ENCODE assay signal across 11 cellular contexts in the genomic region with DNA sequence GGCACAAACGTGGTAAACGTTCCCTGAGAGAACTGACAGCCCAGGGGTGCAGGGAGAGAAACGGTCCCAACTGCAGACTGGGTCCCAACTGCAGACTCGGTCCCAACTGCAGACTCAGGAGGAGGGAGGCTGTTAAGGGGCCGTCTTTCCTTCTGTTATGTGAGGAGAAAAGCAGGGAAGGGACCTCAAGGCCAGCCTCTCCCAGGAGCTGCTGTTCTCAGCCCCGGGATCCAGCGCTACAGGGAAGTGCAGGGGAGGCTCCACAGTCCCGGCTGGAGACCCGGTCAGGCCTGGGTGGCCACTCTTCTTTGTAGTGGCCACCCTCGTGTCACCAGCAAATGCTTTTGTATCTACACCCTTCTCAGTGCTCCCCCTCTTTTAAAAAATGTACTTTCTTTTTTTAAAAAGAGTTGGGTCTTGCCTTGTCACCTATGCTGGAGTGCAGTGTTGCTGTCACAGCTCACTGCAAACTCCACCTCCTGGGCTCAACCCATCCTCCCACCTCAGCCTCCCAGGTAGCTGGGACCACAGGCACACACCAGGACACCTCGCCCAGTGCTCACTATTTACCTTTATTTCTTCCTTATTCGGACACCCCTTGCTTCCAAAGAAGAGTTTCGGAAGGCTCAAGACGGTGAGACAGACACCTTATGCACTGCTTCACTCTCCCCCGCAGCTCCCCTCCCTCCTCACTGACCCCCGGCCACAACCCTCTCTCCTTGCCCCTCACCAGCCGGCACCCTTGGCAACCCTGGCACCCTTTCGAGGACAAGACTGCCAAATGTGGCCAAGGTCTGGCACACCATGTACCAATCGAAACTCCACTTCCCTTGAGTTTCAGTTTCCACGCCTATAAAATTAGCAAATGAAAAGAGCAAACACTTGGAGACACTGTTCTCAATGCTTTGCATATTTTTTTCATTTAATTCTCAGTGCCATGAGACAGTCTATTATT. TPM values are rescaled to one million over a fixed set of nuclear protein-coding genes. Genes with fewer than 3 reads are reported as not detected.
DNase-seq lines count a peak whose midpoint lies in the region; ATAC-seq and TF ChIP-seq lines count a peak whose summit lies in the region.
"Had no signal": no experiment of that assay in that cellular context is flagged by ENCODE, and none has a peak within 500 bp of the region (broad histone marks: within the 10 kb centered on the region; RNA-seq: fewer than 3 reads in every experiment).

No MANE protein-coding gene starts in this region.

- H3K27me3 ChIP-seq in heart left ventricle (no peaks in the 10 kb centered on the region), neural progenitor cell (peaks cover 7% of the 10 kb centered on the region), upper lobe of right lung (no peaks in the 10 kb centered on the region)

- no peaks in the 10 kb centered on the region for H3K9me3 ChIP-seq in heart left ventricle
- H3K9me3 ChIP-seq in neural progenitor cell (ENCODE audit: low read depth), result no peaks in the 10 kb centered on the region
- no peaks in the 10 kb centered on the region for H3K9me3 ChIP-seq in upper lobe of right lung

- peak overlapping the region; percentile 76 for H3K27ac Mint-ChIP-seq in neural progenitor cell

- peaks cover 0 to 13% (median 0%) of the 10 kb centered on the region in 9 donors for H3K36me3 ChIP-seq in heart left ventricle
- no peaks in the 10 kb centered on the region for H3K36me3 ChIP-seq in neural progenitor cell
- H3K36me3 ChIP-seq in upper lobe of right lung, result peaks cover 10% of the 10 kb centered on the region

- H3K4me3 ChIP-seq in heart left ventricle (no peak overlapping the region), neural progenitor cell (no peak overlapping the region), upper lobe of right lung (peak overlapping the region; percentile 27)

- H3K27ac ChIP-seq in heart left ventricle (peak overlapping the region in 11 of 12 donors; percentile 60 to 86 (median 72)), epithelial cell of prostate (peak overlapping the region; percentile 99), neural progenitor cell (peak overlapping the region; percentile 40), upper lobe of right lung (peak overlapping the region; percentile 76)

- WGBS in heart left ventricle, 4 donors, result 66 to 68% (median 67%) methylated on average over 20 of the region's 20 CpGs

- H3K4me1 Mint-ChIP-seq in neural progenitor cell, result peaks cover 16% of the 10 kb centered on the region

- H3K36me3 Mint-ChIP-seq in neural progenitor cell, result peaks cover 25% of the 10 kb centered on the region

- DNase-seq in heart left ventricle, result no peak
- DNase-seq in Right ventricle myocardium superior, result no peak
- DNase-seq in epithelial cell of prostate (ENCODE audit: low read depth, low spot score), result no peak
- peak; percentile 14 for DNase-seq in neural progenitor cell (ENCODE audit: low spot score)
- DNase-seq in upper lobe of right lung, result peak; percentile 79
- DNase-seq in AG08395 (ENCODE audit: low spot score), result no peak
- DNase-seq in activated CD8-positive, alpha-beta memory T cell treated with anti-CD3 and anti-CD28 coated beads for 24 hours, result no peak
- no peak for DNase-seq in NCI-H748 (lab: John Stamatoyannopoulos, UW; ENCODE audit: unreplicated experiment)
- DNase-seq: NCI-H2171 treated with DMSO at 0.1 percent for 48 hours, SW 1271 had no signal

- no peaks in the 10 kb centered on the region for H3K79me2 ChIP-seq in neural progenitor cell (ENCODE audit: low read depth)

- TF ChIP-seq POLR2A in heart left ventricle (IDR thresholded peaks at IDR 0.05), result no peak

- peaks cover 25 to 76% (median 64%) of the 10 kb centered on the region in 12 donors for H3K4me1 ChIP-seq in heart left ventricle
- H3K4me1 ChIP-seq in neural progenitor cell, result peaks cover 13% of the 10 kb centered on the region
- peaks cover 70% of the 10 kb centered on the region for H3K4me1 ChIP-seq in upper lobe of right lung

- H3F3A ChIP-seq in neural progenitor cell (ENCODE audit: low read depth), result peaks cover 11% of the 10 kb centered on the region

- intact Hi-C loops in heart left ventricle (cut with DNase I) (no loop called here), Right ventricle myocardium superior (cut with DNase I) (no loop called here), upper lobe of right lung (cut with DNase I) (no loop called here)

- peaks cover 8% of the 10 kb centered on the region for H4K20me1 ChIP-seq in neural progenitor cell (ENCODE audit: low read depth)

- ATAC-seq in heart left ventricle (no peak), Right ventricle myocardium superior (ENCODE audit: poor library complexity) (no peak), upper lobe of right lung (peak; percentile 56)
- ATAC-seq: HepG2 had no signal

- H3K9ac ChIP-seq in neural progenitor cell, result no peak overlapping the region

- no peak overlapping the region for H2AFZ ChIP-seq in neural progenitor cell (replicated peaks)

- H3K4me2 ChIP-seq in neural progenitor cell, result peak overlapping the region; percentile 24

- H3K9me3 Mint-ChIP-seq in neural progenitor cell, result no peaks in the 10 kb centered on the region

- peaks cover 3% of the 10 kb centered on the region for H3K27me3 Mint-ChIP-seq in neural progenitor cell (ENCODE audit: insufficient read depth, low read depth)

- H3K4me3 Mint-ChIP-seq in neural progenitor cell, result no peak overlapping the region

- no peak for TF ChIP-seq CTCF in heart left ventricle (IDR thresholded peaks at IDR 0.05)
- TF ChIP-seq CTCF in neural progenitor cell (IDR thresholded peaks at IDR 0.05), result no peak
- no peak for TF ChIP-seq CTCF in upper lobe of right lung (IDR thresholded peaks at IDR 0.05)

RNA-seq across cellular contexts. Expression of a gene that starts 21.8 kb away (rescaled TPM):
- total RNA-seq in heart left ventricle (100 to 1,000 TPM in 2 of 9 donors, 10 to 100 TPM in 7; 60.2 to 115 (median 82.7) TPM), Right ventricle myocardium superior (72.6 TPM), neural progenitor cell (ENCODE audit: low replicate concordance) (61.7 and 64.2 TPM in 2 replicates), upper lobe of right lung (306 TPM)
- polyA plus RNA-seq in heart left ventricle, result 10 to 100 TPM; 54.4 to 75.7 TPM

Comparison
In these comparisons a context has a peak if more than half of its experiments do, and no peak if none do; other contexts are left out.
1. DNase-seq: peak in neural progenitor cell (single experiment) and upper lobe of right lung (single experiment); none in heart left ventricle (0 of 5), Right ventricle myocardium superior (single experiment), epithelial cell of prostate (single experiment), AG08395 (single experiment), activated CD8-positive, alpha-beta memory T cell treated with anti-CD3 and anti-CD28 coated beads for 24 hours (single experiment) and NCI-H748 (single experiment).
2. H3K27ac ChIP-seq: peak in every context shown above with its lines; median percentile 99 in epithelial cell of prostate; 76 in upper lobe of right lung; 72 in heart left ventricle; 40 in neural progenitor cell.